ENCODE assay signal across 8 cellular contexts in genomic region chr15:45166792-45167630, GRCh38. TPM values are rescaled to one million over a fixed set of nuclear protein-coding genes. Genes with fewer than 3 reads are reported as not detected.
DNase-seq lines count a peak whose midpoint lies in the region; ATAC-seq and TF ChIP-seq lines count a peak whose summit lies in the region.

No MANE protein-coding gene starts in this region.

- peak overlapping the region; percentile 84 for H3K27ac Mint-ChIP-seq in activated CD4-positive, alpha-beta T cell treated with anti-CD3 and anti-CD28 coated beads, Interleukin-2, amount 10 ng/mL, durations not matched to agents 7 days and 5 days

- peak; percentile 32 for DNase-seq in BJ (ENCODE audit: low read depth)
- DNase-seq in NCI-H524 (lab: John Stamatoyannopoulos, UW): peak; percentile 81 to 91
- DNase-seq in activated CD4-positive, alpha-beta T cell treated with anti-CD3 and anti-CD28 coated beads, Interleukin-2, amount 10 ng/mL, durations not matched to agents 7 days and 5 days: peak; percentile 84
- peak; percentile 90 for DNase-seq in dermis blood vessel endothelial cell
- peak; percentile 85 to 88 (median 87) for DNase-seq in right lobe of liver
- peak; percentile 84 for DNase-seq in stimulated activated CD4-positive, alpha-beta T cell treated with anti-CD3 and anti-CD28 coated beads, Interleukin-4, amount 100 ng/mL, for 24 hours

- TF ChIP-seq CTCF in BJ (IDR thresholded peaks at IDR 0.05; ENCODE audit: insufficient read depth, low read depth, low read length): peak; percentile 76
- peak; percentile 46 to 54 (median 52) for TF ChIP-seq CTCF in right lobe of liver (IDR thresholded peaks at IDR 0.05)

- H3K27me3 ChIP-seq in BJ (ENCODE audit: control insufficient read depth, insufficient read depth, low read length) (no peaks in the 10 kb centered on the region), right lobe of liver (no peaks in the 10 kb centered on the region)

- intact Hi-C loops in right lobe of liver (cut with DNase I): loop anchor here in 1 of 2 donors (10.0 kb wide), 1 partner anchor 98 kb away; no protein-coding TSS in a partner anchor

- H3K27ac ChIP-seq in right lobe of liver: peak overlapping the region; percentile 93 to 96 (median 94)

- peaks cover 20% of the 10 kb centered on the region for H3K4me1 Mint-ChIP-seq in activated CD4-positive, alpha-beta T cell treated with anti-CD3 and anti-CD28 coated beads, Interleukin-2, amount 10 ng/mL, durations not matched to agents 7 days and 5 days

- POLR2A ChIA-PET in BJ (lab: Charles Lee): no interaction called here
- POLR2A ChIA-PET in activated CD4-positive, alpha-beta T cell treated with anti-CD3 and anti-CD28 coated beads, Interleukin-2, amount 10 ng/mL, durations not matched to agents 7 days and 5 days (lab: Charles Lee): no interaction called here

- H3K4me3 ChIP-seq in BJ (ENCODE audit: low read depth, low read length): peak overlapping the region; percentile 61
- H3K4me3 ChIP-seq in right lobe of liver: peak overlapping the region; percentile 58 to 78 (median 70)

- WGBS in right lobe of liver (ENCODE audit: insufficient coverage, low coverage, low lambda C conversion rate, missing lambda C conversion rate): 0% methylated on average over 16 of the region's 84 CpGs

- peak; percentile 96 for ATAC-seq in GM19035 (IDR thresholded peaks at IDR 0.05; ENCODE audit: unreplicated experiment)
- peak; percentile 94 for ATAC-seq in HG03342 (IDR thresholded peaks at IDR 0.05; ENCODE audit: unreplicated experiment)
- ATAC-seq in right lobe of liver: peak; percentile 77 to 84 (median 80)

- CTCF ChIA-PET in BJ (lab: Yijun Ruan, JAX): interaction anchor here (0.7 to 4.8 kb wide), 13 partner anchors 10 to 235 kb away, joined by 3 to 47 read pairs (median 4); partner anchors contain the start of gene SHF
- CTCF ChIA-PET in activated CD4-positive, alpha-beta T cell treated with anti-CD3 and anti-CD28 coated beads, Interleukin-2, amount 10 ng/mL, durations not matched to agents 7 days and 5 days (lab: Charles Lee): interaction anchor here (0.7 to 8.8 kb wide), 13 partner anchors 8 to 290 kb away, joined by 3 to 111 read pairs (median 3); no protein-coding TSS in a partner anchor

- TF ChIP-seq POLR2A in right lobe of liver (IDR thresholded peaks at IDR 0.05): peak; percentile 60

- H3K9me3 ChIP-seq in right lobe of liver: no peaks in the 10 kb centered on the region

- peak overlapping the region; percentile 69 for H3K4me3 Mint-ChIP-seq in activated CD4-positive, alpha-beta T cell treated with anti-CD3 and anti-CD28 coated beads, Interleukin-2, amount 10 ng/mL, durations not matched to agents 7 days and 5 days

- H3K36me3 Mint-ChIP-seq in activated CD4-positive, alpha-beta T cell treated with anti-CD3 and anti-CD28 coated beads, Interleukin-2, amount 10 ng/mL, durations not matched to agents 7 days and 5 days (ENCODE audit: low read depth): peaks cover 2% of the 10 kb centered on the region

- H3K27me3 Mint-ChIP-seq in activated CD4-positive, alpha-beta T cell treated with anti-CD3 and anti-CD28 coated beads, Interleukin-2, amount 10 ng/mL, durations not matched to agents 7 days and 5 days: no peaks in the 10 kb centered on the region

- no peaks in the 10 kb centered on the region; the same call in 1 of the 2 replicates for H3K36me3 ChIP-seq in BJ (ENCODE audit: control insufficient read depth, insufficient read depth, low read length)
- H3K36me3 ChIP-seq in right lobe of liver: no peaks in the 10 kb centered on the region

- peaks cover 0 to 4% (median 0%) of the 10 kb centered on the region in 4 donors for H3K4me1 ChIP-seq in right lobe of liver

- H3K9me3 Mint-ChIP-seq in activated CD4-positive, alpha-beta T cell treated with anti-CD3 and anti-CD28 coated beads, Interleukin-2, amount 10 ng/mL, durations not matched to agents 7 days and 5 days: no peaks in the 10 kb centered on the region

RNA-seq across cellular contexts. Expression of gene SHF, which starts 20.8 kb away (rescaled TPM):
- polyA plus RNA-seq in BJ (2011; rRNA removed): 3.9 and 5.2 TPM in 2 replicates
- polyA minus RNA-seq in BJ (2011; rRNA and poly(A)+ RNA removed): 6.8 and 8.5 TPM in 2 replicates
- under 1 TPM; 0.79 to 0.92 TPM for total RNA-seq in activated CD4-positive, alpha-beta T cell treated with anti-CD3 and anti-CD28 coated beads, Interleukin-2, amount 10 ng/mL, durations not matched to agents 7 days and 5 days
- total RNA-seq in dermis blood vessel endothelial cell: 1.8 and 3.7 TPM in 2 replicates
- total RNA-seq in right lobe of liver: 10 to 100 TPM; 12.7 to 23.5 (median 15.1) TPM

RNA-seq across cellular contexts. Expression of gene DUOX1, which starts 37.2 kb away (rescaled TPM):
- 0.09 TPM in 1 of 2 replicates, not detected in the other for polyA plus RNA-seq in BJ (2011; rRNA removed)
- not detected in 2 replicates for polyA minus RNA-seq in BJ (2011; rRNA and poly(A)+ RNA removed)
- not detected for total RNA-seq in activated CD4-positive, alpha-beta T cell treated with anti-CD3 and anti-CD28 coated beads, Interleukin-2, amount 10 ng/mL, durations not matched to agents 7 days and 5 days
- total RNA-seq in dermis blood vessel endothelial cell (not detected in 2 replicates), right lobe of liver (1 to 10 TPM in 1 of 6 experiments, under 1 TPM in 2, not detected in 3; 0.06 to 1.4 (median 0.19) TPM)

RNA-seq across cellular contexts. Expression of gene DUOXA1, which starts 37.3 kb away (rescaled TPM):
- polyA plus RNA-seq in BJ (2011; rRNA removed): not detected in 2 replicates
- polyA minus RNA-seq in BJ (2011; rRNA and poly(A)+ RNA removed): not detected in 2 replicates
- total RNA-seq in activated CD4-positive, alpha-beta T cell treated with anti-CD3 and anti-CD28 coated beads, Interleukin-2, amount 10 ng/mL, durations not matched to agents 7 days and 5 days: not detected
- total RNA-seq in dermis blood vessel endothelial cell (not detected in 2 replicates), right lobe of liver (not detected)

RNA-seq across cellular contexts. Expression of gene DUOXA2, which starts 52.9 kb away (rescaled TPM):
- polyA plus RNA-seq in BJ (2011; rRNA removed): not detected in 2 replicates
- not detected in 2 replicates for polyA minus RNA-seq in BJ (2011; rRNA and poly(A)+ RNA removed)
- not detected for total RNA-seq in activated CD4-positive, alpha-beta T cell treated with anti-CD3 and anti-CD28 coated beads, Interleukin-2, amount 10 ng/mL, durations not matched to agents 7 days and 5 days
- total RNA-seq in dermis blood vessel endothelial cell (not detected in 2 replicates), right lobe of liver (1 to 10 TPM in 1 of 6 experiments, not detected in 5; 1.4 TPM)

RNA-seq across cellular contexts. Expression of gene DUOX2, which starts 53.0 kb away (rescaled TPM):
- not detected in 2 replicates for polyA plus RNA-seq in BJ (2011; rRNA removed)
- polyA minus RNA-seq in BJ (2011; rRNA and poly(A)+ RNA removed): not detected in 2 replicates
- under 1 TPM in 1 of 2 experiments, not detected in 1; 0.02 TPM for total RNA-seq in activated CD4-positive, alpha-beta T cell treated with anti-CD3 and anti-CD28 coated beads, Interleukin-2, amount 10 ng/mL, durations not matched to agents 7 days and 5 days
- total RNA-seq in dermis blood vessel endothelial cell (not detected in 2 replicates), right lobe of liver (under 1 TPM in 5 of 6 experiments, not detected in 1; 0.02 to 0.93 (median 0.25) TPM)

Comparison
In these comparisons a context has a peak if more than half of its experiments do, and no peak if none do; other contexts are left out.
1. Peak in every context shown above with its lines: DNase-seq, ATAC-seq, H3K4me3 ChIP-seq and H3K27ac ChIP-seq.
2. DNase-seq: peak in every context shown above with its lines; median percentile 90 in dermis blood vessel endothelial cell; 87 in right lobe of liver; 86 in NCI-H524; 84 in activated CD4-positive, alpha-beta T cell treated with anti-CD3 and anti-CD28 coated beads, Interleukin-2, amount 10 ng/mL, durations not matched to agents 7 days and 5 days; 84 in stimulated activated CD4-positive, alpha-beta T cell treated with anti-CD3 and anti-CD28 coated beads, Interleukin-4, amount 100 ng/mL, for 24 hours; 32 in BJ.